In the genomic region with DNA sequence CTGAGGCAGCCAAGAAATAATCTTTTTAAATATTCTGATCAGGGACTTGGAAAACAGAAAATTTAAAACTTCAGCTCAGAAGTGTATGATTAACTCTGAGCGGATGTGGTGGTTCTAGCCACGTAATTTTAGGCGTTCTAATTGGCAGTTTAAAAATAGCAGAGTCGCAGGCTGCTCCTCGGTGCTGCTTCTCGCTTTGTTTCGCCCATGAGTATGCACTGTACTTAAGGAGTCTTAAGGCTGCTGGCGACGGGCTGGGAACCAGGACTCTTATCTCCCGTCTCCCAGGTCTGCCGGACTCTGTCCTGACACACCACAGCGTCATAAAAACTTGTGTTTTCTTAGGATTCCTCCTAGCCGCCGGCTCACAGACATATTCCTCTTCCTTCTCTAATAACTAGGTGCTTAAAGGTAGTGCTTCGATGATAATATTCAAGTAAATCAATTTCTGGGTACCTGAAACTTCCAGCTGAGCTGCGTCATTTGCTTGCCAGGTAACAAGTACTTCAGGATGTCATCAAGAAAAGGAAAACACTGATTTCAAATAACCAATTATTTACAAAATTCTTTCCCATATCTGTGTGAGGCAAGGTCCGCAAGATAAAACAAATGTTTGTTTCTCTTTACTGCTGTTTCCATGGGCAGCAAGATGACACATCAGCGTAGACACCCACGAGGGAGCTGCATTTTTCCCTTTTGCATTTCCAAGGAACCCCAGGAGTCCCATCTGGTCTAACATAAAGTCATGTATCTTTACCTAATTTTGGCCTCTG, we compare ENCODE assay signal across 9 cellular contexts.
DNase-seq lines count a peak whose midpoint lies in the region; ATAC-seq and TF ChIP-seq lines count a peak whose summit lies in the region.
"Had no signal": no experiment of that assay in that cellular context is flagged by ENCODE, and none has a peak within 500 bp of the region (broad histone marks: within the 10 kb centered on the region; RNA-seq: fewer than 3 reads in every experiment).

No MANE protein-coding gene starts in this region.

- H3K9me3 ChIP-seq in OCI-LY3 (ENCODE audit: insufficient read depth, low read length) (no peaks in the 10 kb centered on the region), transverse colon (no peaks in the 10 kb centered on the region)

- H3K27me3 Mint-ChIP-seq in memory B cell, result peaks cover 13% of the 10 kb centered on the region

- DNase-seq in DMS53 (lab: John Stamatoyannopoulos, UW) (peak; percentile 6), DMS53 treated with DMSO at 0.1 percent for 48 hours (lab: John Stamatoyannopoulos, UW; ENCODE audit: unreplicated experiment) (no peak), cardiac fibroblast (ENCODE audit: low read depth in 2 of 2) (peak; percentile 86 to 90), memory B cell (ENCODE audit: low spot score in 2 of 2) (no peak), transverse colon (peak; percentile 69)

- no peak overlapping the region for H3K27ac Mint-ChIP-seq in memory B cell

- no peak overlapping the region for H3K27ac ChIP-seq in OCI-LY3 (ENCODE audit: low read length)
- H3K27ac ChIP-seq in transverse colon, result peak overlapping the region; percentile 13 to 50 (median 30)
- H3K27ac ChIP-seq: 22Rv1 had no signal

- H3K4me3 ChIP-seq in OCI-LY3 (ENCODE audit: low read length) (peak overlapping the region; percentile 42), cardiac fibroblast (replicated peaks in 1 of 2; ENCODE audit: low read depth in 2 of 2, low read length in 2 of 2) (peak overlapping the region; percentile 8 to 33), transverse colon (peak overlapping the region in 1 of 4 donors; percentile 22)

- H3K36me3 Mint-ChIP-seq in memory B cell, result no peaks in the 10 kb centered on the region

- WGBS in transverse colon (ENCODE audit: low coverage in 1 of 2), 2 donors, result 20 to 30% methylated on average over 5 to 19 of the region's 19 CpGs

- TF ChIP-seq EP300 in transverse colon (IDR thresholded peaks at IDR 0.05; ENCODE audit: low read depth), result no peak

- H3K27me3 ChIP-seq in OCI-LY3 (ENCODE audit: low read depth, low read length) (peaks cover 72% of the 10 kb centered on the region), transverse colon (no peaks in the 10 kb centered on the region)

- H3K4me3 Mint-ChIP-seq in memory B cell, result peak overlapping the region; percentile 53

- no peaks in the 10 kb centered on the region for H3K36me3 ChIP-seq in OCI-LY3 (replicated peaks; ENCODE audit: low read depth, low read length)
- no peaks in the 10 kb centered on the region for H3K36me3 ChIP-seq in transverse colon

- H3K4me1 ChIP-seq in OCI-LY3 (ENCODE audit: low read length), result peaks cover 40% of the 10 kb centered on the region
- H3K4me1 ChIP-seq in transverse colon, result peaks cover 0 to 19% (median 6%) of the 10 kb centered on the region in 4 donors

- peaks cover 3% of the 10 kb centered on the region for H3K9me3 Mint-ChIP-seq in memory B cell

- peak; percentile 66 for ATAC-seq in HG02840 (IDR thresholded peaks at IDR 0.05; ENCODE audit: low FRiP score, unreplicated experiment)
- ATAC-seq in memory B cell (ENCODE audit: low read depth), result peak; percentile 47
- ATAC-seq in esophagus mucosa, result no peak

- in situ Hi-C loops in transverse colon (cut with MboI; ENCODE audit: low pct_ligation_motif_present in 1 of 4, low pct_unique_long_range_greater_than_20kb in 1 of 4, low sequenced_read_pairs in 3 of 4), result no loop called here

- no peaks in the 10 kb centered on the region for H3K79me2 ChIP-seq in OCI-LY3 (ENCODE audit: low read length)

- intact Hi-C loops in transverse colon (cut with DNase I; ENCODE audit: low total_unique reads), result no loop called here

- H3K4me1 Mint-ChIP-seq in memory B cell, result peaks cover 13% of the 10 kb centered on the region

- H4K20me1 ChIP-seq in OCI-LY3 (ENCODE audit: insufficient read depth, low read length), result peaks cover 33% of the 10 kb centered on the region

- TF ChIP-seq CTCF in OCI-LY3 (IDR thresholded peaks at IDR 0.05; ENCODE audit: low read depth, low read length) (no peak), cardiac fibroblast (IDR thresholded peaks at IDR 0.05; ENCODE audit: low read depth, low read length) (no peak), transverse colon (IDR thresholded peaks at IDR 0.05) (no peak)

- no peak overlapping the region for H2AFZ ChIP-seq in OCI-LY3 (ENCODE audit: low read depth, low read length)

- TF ChIP-seq POLR2A in transverse colon (IDR thresholded peaks at IDR 0.05), result peak; percentile 9

- H3K9ac ChIP-seq in OCI-LY3 (ENCODE audit: low read length), result no peak overlapping the region

- H3K4me2 ChIP-seq in OCI-LY3 (ENCODE audit: low read length), result peak overlapping the region; percentile 64

Comparison
In these comparisons a context has a peak if more than half of its experiments do, and no peak if none do; other contexts are left out.
1. DNase-seq: peak in DMS53 (single experiment), cardiac fibroblast (2 of 2) and transverse colon (single experiment); none in DMS53 treated with DMSO at 0.1 percent for 48 hours (single experiment) and memory B cell (0 of 2).